ENCODE assay signal across 15 cellular contexts in genomic region chr1:182847105-182847504, GRCh38.
DNase-seq lines count a peak whose midpoint lies in the region; ATAC-seq and TF ChIP-seq lines count a peak whose summit lies in the region.
"Had no signal": no experiment of that assay in that cellular context is flagged by ENCODE, and none has a peak within 500 bp of the region (broad histone marks: within the 10 kb centered on the region; RNA-seq: fewer than 3 reads in every experiment).

No MANE protein-coding gene starts in this region.

- no peak for ATAC-seq in activated naive CD8-positive, alpha-beta T cell treated with anti-CD3 and anti-CD28 coated beads, Interleukin-2, amount 50 U/mL, for 24 hours
- no peak for ATAC-seq in stimulated activated effector memory CD8-positive, alpha-beta T cell treated with anti-CD3 and anti-CD28 coated beads, Interleukin-12 subunit alpha, Interleukin-12 subunit beta, amount 100 ng/mL, for 72 hours
- ATAC-seq in HG02798 (IDR thresholded peaks at IDR 0.05; ENCODE audit: poor library complexity, unreplicated experiment): no peak
- no peak for ATAC-seq in GM21423 (IDR thresholded peaks at IDR 0.05; ENCODE audit: unreplicated experiment)

- peak overlapping the region; percentile 27 for H3K4me3 Mint-ChIP-seq in activated naive CD4-positive, alpha-beta T cell treated with anti-CD3 and anti-CD28 coated beads, Interleukin-2, amount 50 U/mL, for 24 hours
- H3K4me3 Mint-ChIP-seq in activated naive CD8-positive, alpha-beta T cell treated with anti-CD3 and anti-CD28 coated beads, Interleukin-2, amount 50 U/mL, for 24 hours: no peak overlapping the region
- H3K4me3 Mint-ChIP-seq in stimulated activated effector memory CD8-positive, alpha-beta T cell treated with anti-CD3 and anti-CD28 coated beads, Interleukin-12 subunit alpha, Interleukin-12 subunit beta, amount 100 ng/mL, for 72 hours: no peak overlapping the region
- H3K4me3 Mint-ChIP-seq: CD14-positive monocyte had no signal

- no peak for DNase-seq in activated naive CD4-positive, alpha-beta T cell treated with Interleukin-2 at 50 U/mL for 16 hours
- no peak for DNase-seq in activated naive CD8-positive, alpha-beta T cell treated with anti-CD3 and anti-CD28 coated beads, Interleukin-2, amount 50 U/mL, for 24 hours
- no peak for DNase-seq in stimulated activated effector memory CD8-positive, alpha-beta T cell treated with anti-CD3 and anti-CD28 coated beads, Interleukin-12 subunit alpha, Interleukin-12 subunit beta, amount 100 ng/mL, for 72 hours (ENCODE audit: low spot score in 2 of 2)
- no peak for DNase-seq in NCI-H1105 treated with DMSO at 0.1 percent for 48 hours (lab: John Stamatoyannopoulos, UW)
- DNase-seq: AML-193, COR-L47, MV-4-11, NCI-H1417 treated with DMSO at 0.1 percent for 48 hours, NCI-H2029 treated with DMSO at 0.1 percent for 48 hours, NCI-H774 had no signal

- H3K79me2 ChIP-seq in Loucy (ENCODE audit: insufficient read depth, low read length): peaks cover 100% of the 10 kb centered on the region

- no peaks in the 10 kb centered on the region for H3K27me3 Mint-ChIP-seq in activated naive CD4-positive, alpha-beta T cell treated with anti-CD3 and anti-CD28 coated beads, Interleukin-2, amount 50 U/mL, for 24 hours
- no peaks in the 10 kb centered on the region for H3K27me3 Mint-ChIP-seq in activated naive CD8-positive, alpha-beta T cell treated with anti-CD3 and anti-CD28 coated beads, Interleukin-2, amount 50 U/mL, for 24 hours

- H3K36me3 Mint-ChIP-seq in activated naive CD4-positive, alpha-beta T cell treated with anti-CD3 and anti-CD28 coated beads, Interleukin-2, amount 50 U/mL, for 24 hours: peaks cover 26% of the 10 kb centered on the region
- peaks cover 82% of the 10 kb centered on the region for H3K36me3 Mint-ChIP-seq in activated naive CD8-positive, alpha-beta T cell treated with anti-CD3 and anti-CD28 coated beads, Interleukin-2, amount 50 U/mL, for 24 hours (ENCODE audit: low read depth)
- H3K36me3 Mint-ChIP-seq in stimulated activated effector memory CD8-positive, alpha-beta T cell treated with anti-CD3 and anti-CD28 coated beads, Interleukin-12 subunit alpha, Interleukin-12 subunit beta, amount 100 ng/mL, for 72 hours: peaks cover 100% of the 10 kb centered on the region

- peaks cover 68% of the 10 kb centered on the region for H3K4me1 ChIP-seq in Loucy (ENCODE audit: insufficient read depth, low read length, poor library complexity, severe bottlenecking)

- no peaks in the 10 kb centered on the region for H3K9me3 Mint-ChIP-seq in activated naive CD4-positive, alpha-beta T cell treated with anti-CD3 and anti-CD28 coated beads, Interleukin-2, amount 50 U/mL, for 24 hours
- no peaks in the 10 kb centered on the region for H3K9me3 Mint-ChIP-seq in activated naive CD8-positive, alpha-beta T cell treated with anti-CD3 and anti-CD28 coated beads, Interleukin-2, amount 50 U/mL, for 24 hours
- H3K9me3 Mint-ChIP-seq in stimulated activated effector memory CD8-positive, alpha-beta T cell treated with anti-CD3 and anti-CD28 coated beads, Interleukin-12 subunit alpha, Interleukin-12 subunit beta, amount 100 ng/mL, for 72 hours: no peaks in the 10 kb centered on the region
- H3K9me3 Mint-ChIP-seq: CD14-positive monocyte had no signal

- no peaks in the 10 kb centered on the region for H3K9me2 ChIP-seq in Loucy (replicated peaks; ENCODE audit: low read depth, low read length)

- peaks cover 100% of the 10 kb centered on the region for H4K20me1 ChIP-seq in Loucy (ENCODE audit: insufficient read depth, low read length, poor library complexity, severe bottlenecking)

- H3K9ac ChIP-seq in Loucy (ENCODE audit: low read depth, low read length, poor library complexity, severe bottlenecking): no peak overlapping the region

- H3K4me3 ChIP-seq in Loucy (ENCODE audit: low read length, poor library complexity, severe bottlenecking): peak overlapping the region; percentile 79

- H3F3A ChIP-seq in Loucy (ENCODE audit: low read depth): no peaks in the 10 kb centered on the region

- peaks cover 91% of the 10 kb centered on the region for H3K36me3 ChIP-seq in Loucy (ENCODE audit: insufficient read depth, low read length)

- H3K27ac Mint-ChIP-seq in activated naive CD4-positive, alpha-beta T cell treated with anti-CD3 and anti-CD28 coated beads, Interleukin-2, amount 50 U/mL, for 24 hours: peak overlapping the region; percentile 60
- H3K27ac Mint-ChIP-seq in activated naive CD8-positive, alpha-beta T cell treated with anti-CD3 and anti-CD28 coated beads, Interleukin-2, amount 50 U/mL, for 24 hours: peak overlapping the region; percentile 67
- peak overlapping the region; percentile 24 for H3K27ac Mint-ChIP-seq in stimulated activated effector memory CD8-positive, alpha-beta T cell treated with anti-CD3 and anti-CD28 coated beads, Interleukin-12 subunit alpha, Interleukin-12 subunit beta, amount 100 ng/mL, for 72 hours

- H2AFZ ChIP-seq in Loucy (ENCODE audit: low read length): no peak overlapping the region

- H3K4me1 Mint-ChIP-seq in activated naive CD4-positive, alpha-beta T cell treated with anti-CD3 and anti-CD28 coated beads, Interleukin-2, amount 50 U/mL, for 24 hours: peaks cover 86% of the 10 kb centered on the region
- peaks cover 84% of the 10 kb centered on the region for H3K4me1 Mint-ChIP-seq in activated naive CD8-positive, alpha-beta T cell treated with anti-CD3 and anti-CD28 coated beads, Interleukin-2, amount 50 U/mL, for 24 hours
- H3K4me1 Mint-ChIP-seq in stimulated activated effector memory CD8-positive, alpha-beta T cell treated with anti-CD3 and anti-CD28 coated beads, Interleukin-12 subunit alpha, Interleukin-12 subunit beta, amount 100 ng/mL, for 72 hours: peaks cover 70% of the 10 kb centered on the region

- H3K27me3 ChIP-seq in Loucy (ENCODE audit: insufficient read depth, low read length, poor library complexity, severe bottlenecking): no peaks in the 10 kb centered on the region

- TF ChIP-seq CTCF in Loucy (conservative IDR thresholded peaks at IDR 0.05; ENCODE audit: low read length): no peak

- peak overlapping the region; percentile 83 for H3K4me2 ChIP-seq in Loucy (ENCODE audit: low read depth, low read length, poor library complexity, severe bottlenecking)

- no peaks in the 10 kb centered on the region for H3K9me3 ChIP-seq in Loucy (ENCODE audit: insufficient read depth, low read depth, low read length)
